In genomic region chr18:45119888-45120287, GRCh38 we compare ENCODE assay signal across 26 cellular contexts.
"Had no signal": no experiment of that assay in that cellular context is flagged by ENCODE, and none has a peak within 500 bp of the region (broad histone marks: within the 10 kb centered on the region; RNA-seq: fewer than 3 reads in every experiment).

No MANE protein-coding gene starts in this region.

- H3K4me1 Mint-ChIP-seq: activated naive CD4-positive, alpha-beta T cell treated with anti-CD3 and anti-CD28 coated beads, Interleukin-2, amount 50 U/mL, for 24 hours; neural progenitor cell; stimulated activated naive B cell treated with anti-CD40 and anti-IgM and Interleukin-4, amounts not matched to agents 10 μg/mL and 1 μg/mL and 100 μg/mL, for 72 hours had no signal

- H3K27ac Mint-ChIP-seq: activated CD8-positive, alpha-beta T cell treated with anti-CD3 and anti-CD28 coated beads, Interleukin-2, amount 10 ng/mL, durations not matched to agents 7 days and 5 days; activated naive CD4-positive, alpha-beta T cell treated with anti-CD3 and anti-CD28 coated beads, Interleukin-2, amount 50 U/mL, for 24 hours; dendritic cell treated with granulocyte-macrophage colony-stimulating factor and Interleukin-4, amounts not matched to agents 40 ng/mL and 50 ng/mL, for 4 days; immature natural killer cell; naive thymus-derived CD4-positive, alpha-beta T cell; neural progenitor cell; progenitor cell of endocrine pancreas; stimulated activated naive B cell treated with anti-CD40 and anti-IgM and Interleukin-4, amounts not matched to agents 10 μg/mL and 1 μg/mL and 100 μg/mL, for 72 hours had no signal

- DNase-seq: activated CD4-positive, alpha-beta T cell treated with anti-CD3 and anti-CD28 coated beads, Interleukin-2, amount 50 U/mL, for 1 hour; activated CD4-positive, CD25-positive, alpha-beta regulatory T cell treated with anti-CD3 and anti-CD28 coated beads, Interleukin-2, amount 50 U/mL, for 72 hours; activated CD8-positive, alpha-beta T cell treated with anti-CD3 and anti-CD28 coated beads, Interleukin-2, amount 10 ng/mL, durations not matched to agents 7 days and 5 days; activated gamma-delta T cell treated with Interleukin-2 at 50 U/mL for 16 hours; anterior cingulate cortex; caudate nucleus; effector CD4-positive, alpha-beta T cell; erythroblast; foreskin keratinocyte; immature natural killer cell; left lung; naive thymus-derived CD4-positive, alpha-beta T cell; retina; stimulated activated CD4-positive, alpha-beta T cell treated with anti-CD3 and anti-CD28 coated beads, Interleukin-2, amount 100 ng/mL, for 48 hours; stimulated activated CD8-positive, alpha-beta memory T cell treated with anti-CD3 and anti-CD28 coated beads, Interleukin-4, amount 100 ng/mL, for 48 hours; stimulated activated naive B cell treated with anti-CD40 and anti-IgM and Interleukin-4, amounts not matched to agents 10 μg/mL and 1 μg/mL and 100 μg/mL, for 72 hours; testis; upper lobe of right lung; WERI-Rb-1 had no signal

- ATAC-seq: activated CD8-positive, alpha-beta T cell treated with anti-CD3 and anti-CD28 coated beads, Interleukin-2, amount 10 ng/mL, durations not matched to agents 7 days and 5 days; foreskin keratinocyte; left lung; naive thymus-derived CD4-positive, alpha-beta T cell; stimulated activated naive B cell treated with anti-CD40 and anti-IgM and Interleukin-4, amounts not matched to agents 10 μg/mL and 1 μg/mL and 100 μg/mL, for 72 hours; upper lobe of right lung had no signal

- H3K9me3 Mint-ChIP-seq: activated naive CD4-positive, alpha-beta T cell treated with anti-CD3 and anti-CD28 coated beads, Interleukin-2, amount 50 U/mL, for 24 hours; dendritic cell treated with granulocyte-macrophage colony-stimulating factor and Interleukin-4, amounts not matched to agents 40 ng/mL and 50 ng/mL, for 4 days; neural progenitor cell; stimulated activated naive B cell treated with anti-CD40 and anti-IgM and Interleukin-4, amounts not matched to agents 10 μg/mL and 1 μg/mL and 100 μg/mL, for 72 hours had no signal

- H3K36me3 Mint-ChIP-seq: activated naive CD4-positive, alpha-beta T cell treated with anti-CD3 and anti-CD28 coated beads, Interleukin-2, amount 50 U/mL, for 24 hours; brain; immature natural killer cell; naive thymus-derived CD4-positive, alpha-beta T cell; neural progenitor cell; stimulated activated naive B cell treated with anti-CD40 and anti-IgM and Interleukin-4, amounts not matched to agents 10 μg/mL and 1 μg/mL and 100 μg/mL, for 72 hours had no signal

- H3K4me3 ChIP-seq: hepatocyte, left lung, neural progenitor cell, testis, upper lobe of right lung had no signal

- FAIRE-seq: TTC549 had no signal

- H3K4me1 ChIP-seq: foreskin keratinocyte, left lung, neural progenitor cell, testis, upper lobe of right lung had no signal

- H3K27ac ChIP-seq: foreskin keratinocyte, hepatocyte, left lung, neural progenitor cell, testis, upper lobe of right lung, WERI-Rb-1 had no signal

- H3K27me3 ChIP-seq: hepatocyte, left lung, neural progenitor cell, testis, upper lobe of right lung had no signal

- H3K4me3 Mint-ChIP-seq: activated CD8-positive, alpha-beta T cell treated with anti-CD3 and anti-CD28 coated beads, Interleukin-2, amount 10 ng/mL, durations not matched to agents 7 days and 5 days; activated naive CD4-positive, alpha-beta T cell treated with anti-CD3 and anti-CD28 coated beads, Interleukin-2, amount 50 U/mL, for 24 hours; brain; dendritic cell treated with granulocyte-macrophage colony-stimulating factor and Interleukin-4, amounts not matched to agents 40 ng/mL and 50 ng/mL, for 4 days; immature natural killer cell; naive thymus-derived CD4-positive, alpha-beta T cell; neural progenitor cell; stimulated activated naive B cell treated with anti-CD40 and anti-IgM and Interleukin-4, amounts not matched to agents 10 μg/mL and 1 μg/mL and 100 μg/mL, for 72 hours had no signal

- H3K36me3 ChIP-seq: left lung, neural progenitor cell, upper lobe of right lung, WERI-Rb-1 had no signal

- H3K9me3 ChIP-seq: left lung, testis, upper lobe of right lung had no signal

- H3K27me3 Mint-ChIP-seq: brain; dendritic cell treated with granulocyte-macrophage colony-stimulating factor and Interleukin-4, amounts not matched to agents 40 ng/mL and 50 ng/mL, for 4 days; stimulated activated naive B cell treated with anti-CD40 and anti-IgM and Interleukin-4, amounts not matched to agents 10 μg/mL and 1 μg/mL and 100 μg/mL, for 72 hours had no signal
